Comparison of ENCODE assay signal across 9 cellular contexts in genomic region chr4:55008166-55009056, GRCh38.
A peak's percentile ranks its signal among the peaks of the same experiment; 100 is the strongest.
DNase-seq lines count a peak whose midpoint lies in the region; ATAC-seq and TF ChIP-seq lines count a peak whose summit lies in the region.
"Had no signal": no experiment of that assay in that cellular context is flagged by ENCODE, and none has a peak within 500 bp of the region (broad histone marks: within the 10 kb centered on the region; RNA-seq: fewer than 3 reads in every experiment).

No MANE protein-coding gene starts in this region.

- H3K27ac Mint-ChIP-seq in CD4-positive, alpha-beta memory T cell: no peak overlapping the region
- H3K27ac Mint-ChIP-seq: IgD-negative memory B cell had no signal

- H3K27ac ChIP-seq in IMR-90 (ENCODE audit: insufficient read depth, low read length) (no peak overlapping the region), mammary epithelial cell (ENCODE audit: insufficient read depth, low read depth, low read length) (no peak overlapping the region), lower lobe of right lung (no peak overlapping the region)
- no peak overlapping the region for H3K27ac ChIP-seq in CD4-positive, alpha-beta memory T cell (ENCODE audit: low read depth, low read length)

- no peak overlapping the region for H4K5ac ChIP-seq in IMR-90 (ENCODE audit: low read depth, low read length)

- in situ Hi-C loops in IMR-90 (cut with MboI; ENCODE audit: low sequenced_read_pairs): loop anchor here (25.0 kb wide), 1 partner anchor 554 kb away; no protein-coding TSS in a partner anchor
- in situ Hi-C loops in mammary epithelial cell (cut with MboI; ENCODE audit: low sequenced_read_pairs in 2 of 2): loop anchor here in 1 of 2 donors (10.0 kb wide), 1 partner anchor 306 kb away; no protein-coding TSS in a partner anchor

- H3K9me3 Mint-ChIP-seq in CD4-positive, alpha-beta memory T cell: peaks cover 0 to 3% (median 0%) of the 10 kb centered on the region in 8 donors

- H3K27me3 ChIP-seq in IMR-90 (ENCODE audit: control insufficient read depth, insufficient read depth, low read length): no peaks in the 10 kb centered on the region; the same call in 1 of the 2 replicates
- no peaks in the 10 kb centered on the region for H3K27me3 ChIP-seq in mammary epithelial cell (ENCODE audit: insufficient read depth, low read length)
- H3K27me3 ChIP-seq in lower lobe of right lung (ENCODE audit: low read depth): no peaks in the 10 kb centered on the region
- H3K27me3 ChIP-seq in CD4-positive, alpha-beta memory T cell (ENCODE audit: insufficient read depth, low read length): no peaks in the 10 kb centered on the region

- no peak overlapping the region for H3K14ac ChIP-seq in IMR-90 (replicated peaks; ENCODE audit: low read depth, low read length)

- H3K9me1 ChIP-seq in IMR-90 (ENCODE audit: insufficient read depth, low read length): no peaks in the 10 kb centered on the region

- no peak overlapping the region for H3K9ac ChIP-seq in IMR-90 (ENCODE audit: low read depth, low read length)
- H3K9ac ChIP-seq in mammary epithelial cell (ENCODE audit: insufficient read depth, low read length): no peak overlapping the region

- H3K36me3 ChIP-seq in IMR-90 (ENCODE audit: control insufficient read depth, insufficient read depth, low read length) (no peaks in the 10 kb centered on the region), mammary epithelial cell (ENCODE audit: insufficient read depth, low read length) (no peaks in the 10 kb centered on the region), lower lobe of right lung (no peaks in the 10 kb centered on the region)
- H3K36me3 ChIP-seq in CD4-positive, alpha-beta memory T cell (ENCODE audit: insufficient read depth, low read length): no peaks in the 10 kb centered on the region

- WGBS in IMR-90 (ENCODE audit: extremely low coverage in 2 of 2, insufficient read length in 1 of 2), 2 experiments: 55% methylated on average over 2 of the region's 20 CpGs; no CpG with 5 or more reads in 1 of the 2 experiments
- WGBS in mammary epithelial cell (ENCODE audit: low coverage, missing lambda C conversion rate): 85% methylated on average over 17 of the region's 20 CpGs

- CTCF ChIA-PET in IMR-90 (lab: Yijun Ruan, JAX): no interaction called here
- CTCF ChIA-PET in mammary epithelial cell (lab: Charles Lee; ENCODE audit: low non-redundant PET): interaction anchor here (0.6 kb wide), 1 partner anchor 10 kb away, joined by 3 read pairs; no protein-coding TSS in a partner anchor
- CTCF ChIA-PET in CD4-positive, alpha-beta memory T cell (lab: Charles Lee; ENCODE audit: partially characterized antibody): no interaction called here

- no peaks in the 10 kb centered on the region for H3K9me3 ChIP-seq in IMR-90 (ENCODE audit: control insufficient read depth, insufficient read depth, low read length)
- H3K9me3 ChIP-seq in mammary epithelial cell (replicated peaks; ENCODE audit: insufficient read depth, low read length): no peaks in the 10 kb centered on the region
- no peaks in the 10 kb centered on the region for H3K9me3 ChIP-seq in lower lobe of right lung
- H3K9me3 ChIP-seq in CD4-positive, alpha-beta memory T cell (ENCODE audit: control insufficient read depth in 1 of 2, low read length in 2 of 2): no peaks in the 10 kb centered on the region

- H4K20me1 ChIP-seq in IMR-90 (ENCODE audit: insufficient read depth, low read length) (no peaks in the 10 kb centered on the region), mammary epithelial cell (ENCODE audit: insufficient read depth, low read length) (no peaks in the 10 kb centered on the region)

- H4K91ac ChIP-seq in IMR-90 (ENCODE audit: insufficient read depth, low read depth, low read length): no peak overlapping the region

- dilution Hi-C loops in IMR-90 (cut with HindIII; ENCODE audit: low sequenced_read_pairs, unreplicated experiment): no loop called here
- dilution Hi-C loops in mammary epithelial cell (cut with HindIII; ENCODE audit: low sequenced_read_pairs): no loop called here

- no peaks in the 10 kb centered on the region for H3K79me2 ChIP-seq in mammary epithelial cell (ENCODE audit: insufficient read depth, low read length)

- H3K4me1 ChIP-seq in IMR-90 (ENCODE audit: control insufficient read depth, insufficient read depth, low read length) (no peaks in the 10 kb centered on the region), mammary epithelial cell (ENCODE audit: insufficient read depth, low read length) (peaks cover 10% of the 10 kb centered on the region), lower lobe of right lung (peaks cover 10% of the 10 kb centered on the region)
- H3K4me1 ChIP-seq in CD4-positive, alpha-beta memory T cell (ENCODE audit: insufficient read depth, low read length): no peaks in the 10 kb centered on the region

- no peak overlapping the region for H3K56ac ChIP-seq in IMR-90 (ENCODE audit: extremely low read depth, insufficient read depth, low read length)

- DNase-seq in GM03348 (ENCODE audit: low spot score) (peak; percentile 37), IMR-90 (no peak), mammary epithelial cell (no peak), lower lobe of right lung (no peak), OCI-M2 (lab: John Stamatoyannopoulos, UW; ENCODE audit: unreplicated experiment) (no peak), NCI-H446 treated with DMSO at 0.1 percent for 48 hours (lab: John Stamatoyannopoulos, UW) (no peak), GDM1 (lab: John Stamatoyannopoulos, UW) (no peak)
- no peak for DNase-seq in CD4-positive, alpha-beta memory T cell

- peaks cover 4 to 5% of the 10 kb centered on the region in 2 donors for H3K27me3 Mint-ChIP-seq in CD4-positive, alpha-beta memory T cell

- TF ChIP-seq POLR2A in IMR-90 (IDR thresholded peaks at IDR 0.05; ENCODE audit: low read depth, low read length): no peak

- no peak overlapping the region for H3K18ac ChIP-seq in IMR-90 (ENCODE audit: low read depth, low read length)

- H2AK9ac ChIP-seq in IMR-90 (replicated peaks; ENCODE audit: low read depth, low read length, poor library complexity): no peak overlapping the region

- TF ChIP-seq RAD21 in IMR-90 (IDR thresholded peaks at IDR 0.05; ENCODE audit: low read length): peak; percentile 22; the same call in 1 of the 2 replicates

- no peak overlapping the region for H3K4me2 ChIP-seq in IMR-90 (ENCODE audit: low read depth, low read length)
- no peak overlapping the region for H3K4me2 ChIP-seq in mammary epithelial cell (ENCODE audit: insufficient read depth, low read depth, low read length)

- H3K23ac ChIP-seq in IMR-90 (ENCODE audit: low read depth, low read length): no peak overlapping the region

- no peak overlapping the region for H2AK5ac ChIP-seq in IMR-90 (ENCODE audit: low read depth, low read length)

- no peak overlapping the region for H2BK20ac ChIP-seq in IMR-90 (ENCODE audit: low read depth, low read length)

- H3K4me3 Mint-ChIP-seq in CD4-positive, alpha-beta memory T cell: no peak overlapping the region

- peak overlapping the region; percentile 52 for H2AFZ ChIP-seq in IMR-90 (replicated peaks; ENCODE audit: low read length, poor library complexity)
- no peak overlapping the region for H2AFZ ChIP-seq in mammary epithelial cell (ENCODE audit: low read depth, low read length)

- POLR2A ChIA-PET in IMR-90 (lab: Charles Lee; ENCODE audit: unreplicated experiment): no interaction called here
- POLR2A ChIA-PET in CD4-positive, alpha-beta memory T cell (lab: Charles Lee; ENCODE audit: partially characterized antibody): no interaction called here

- intact Hi-C loops in IMR-90 (cut with micrococcal nuclease) (no loop called here), mammary epithelial cell (cut with micrococcal nuclease) (loop anchor here (2.0 to 10.0 kb wide), 5 partner anchors 176 to 856 kb away; no protein-coding TSS in a partner anchor), lower lobe of right lung (cut with DNase I) (no loop called here)
- intact Hi-C loops in CD4-positive, alpha-beta memory T cell (cut with micrococcal nuclease): no loop called here

- H3K36me3 Mint-ChIP-seq in CD4-positive, alpha-beta memory T cell: no peaks in the 10 kb centered on the region

- no peak overlapping the region for H2BK5ac ChIP-seq in IMR-90 (ENCODE audit: low read depth, low read length, poor library complexity, severe bottlenecking)

- H3K4me3 ChIP-seq in IMR-90 (ENCODE audit: insufficient read depth, low read depth, low read length) (no peak overlapping the region), mammary epithelial cell (replicated peaks in 1 of 3; ENCODE audit: insufficient read depth in 1 of 3, low read depth in 2 of 3, low read length in 3 of 3) (no peak overlapping the region), lower lobe of right lung (no peak overlapping the region)
- no peak overlapping the region for H3K4me3 ChIP-seq in CD4-positive, alpha-beta memory T cell (ENCODE audit: low read length in 2 of 2)

- H4K8ac ChIP-seq in IMR-90 (ENCODE audit: low read depth in 2 of 2, low read length in 2 of 2): no peak overlapping the region

- BruUV-seq in IMR-90 (replicated peaks; lab: Mats Ljungman, UMichigan) (no TSS peak), mammary epithelial cell (replicated peaks; lab: Mats Ljungman, UMichigan) (no TSS peak)

- no peaks in the 10 kb centered on the region for H3K79me1 ChIP-seq in IMR-90 (ENCODE audit: low read depth in 1 of 2, low read length in 2 of 2)

- peak; percentile 18; the same call in 1 of the 2 replicates for TF ChIP-seq CTCF in IMR-90 (conservative IDR thresholded peaks at IDR 0.05; ENCODE audit: low read depth, low read length)
- peak; percentile 41 to 66 for TF ChIP-seq CTCF in mammary epithelial cell (conservative IDR thresholded peaks at IDR 0.05 in 1 of 2, IDR thresholded peaks at IDR 0.05 in 1 of 2; ENCODE audit: extremely low read depth in 1 of 2, insufficient read depth in 1 of 2, low read depth in 1 of 2, low read length in 2 of 2)
- peak; percentile 30 for TF ChIP-seq CTCF in lower lobe of right lung (IDR thresholded peaks at IDR 0.05)

- peaks cover 0 to 4% (median 0%) of the 10 kb centered on the region in 4 donors for H3K4me1 Mint-ChIP-seq in CD4-positive, alpha-beta memory T cell
- H3K4me1 Mint-ChIP-seq: IgD-negative memory B cell had no signal

- no peak overlapping the region for H2BK15ac ChIP-seq in IMR-90 (ENCODE audit: low read depth, low read length)

- no peak for ATAC-seq in IMR-90 (ENCODE audit: low read depth)
- peak; percentile 42 to 43 for ATAC-seq in lower lobe of right lung

- H2BK120ac ChIP-seq in IMR-90 (ENCODE audit: low read depth, low read length): no peak overlapping the region

- H3K4ac ChIP-seq in IMR-90 (ENCODE audit: low read depth, low read length): no peak overlapping the region

TF ChIP-seq in IMR-90, 13 proteins besides CTCF, POLR2A, EP300 and RAD21 (continues in another document):
- TF ChIP-seq ELK1 (IDR thresholded peaks at IDR 0.05; ENCODE audit: borderline replicate concordance, low read depth, low read length): no peak
- TF ChIP-seq FOS (IDR thresholded peaks at IDR 0.05; ENCODE audit: low read depth, low read length): no peak
